In the genomic region with DNA sequence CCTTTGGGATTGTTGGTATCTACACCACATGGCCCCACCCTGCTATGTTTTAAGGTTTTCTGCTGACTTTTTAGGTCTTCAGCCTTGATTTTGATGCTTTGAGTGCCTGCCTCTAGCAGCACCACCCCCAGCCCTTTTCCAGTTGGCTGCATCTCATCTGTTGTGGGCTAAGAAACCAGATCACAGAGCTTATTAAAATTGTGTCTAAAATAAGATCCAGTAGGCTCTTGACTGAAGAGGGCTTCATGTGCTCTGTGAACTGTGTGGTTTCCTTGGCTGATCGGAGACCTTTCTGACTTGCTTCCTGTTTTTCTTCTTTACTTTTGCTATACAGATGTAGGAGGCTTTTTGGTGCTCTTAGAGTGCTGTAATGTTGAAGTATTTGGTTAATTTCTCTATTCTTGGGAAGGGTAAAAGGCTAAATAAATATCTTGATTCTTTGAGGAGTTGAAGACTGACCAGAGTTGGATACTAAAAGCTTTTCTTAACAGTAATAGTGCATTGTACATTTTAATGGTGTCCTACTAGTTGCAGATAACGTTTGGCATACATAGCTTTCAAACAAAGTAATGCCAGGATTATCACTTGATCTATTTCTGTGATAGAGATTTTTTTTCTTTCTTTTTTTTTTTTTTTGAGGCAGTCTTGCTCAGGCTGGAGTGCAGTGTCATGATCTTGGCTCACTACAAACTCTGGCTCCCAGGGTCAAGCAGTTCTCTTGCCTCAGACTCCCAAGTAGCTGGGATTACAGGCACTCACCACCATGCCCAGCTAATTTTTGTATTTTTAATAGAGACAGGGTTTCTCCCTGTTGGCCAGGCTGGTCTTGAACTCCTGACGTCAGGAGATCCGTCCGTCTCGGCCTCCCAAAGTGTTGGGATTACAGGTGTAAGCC, we compare ENCODE assay signal across 8 cellular contexts. TPM values are rescaled to one million over a fixed set of nuclear protein-coding genes. Genes with fewer than 3 reads are reported as not detected.
DNase-seq lines count a peak whose midpoint lies in the region; ATAC-seq, FAIRE-seq and TF ChIP-seq lines count a peak whose summit lies in the region.

No MANE protein-coding gene starts in this region.

- DNase-seq in AG09319 (ENCODE audit: extremely low read depth, low read depth) (peak; percentile 22), GM19239 (ENCODE audit: insufficient read length, low spot score) (peak; percentile 42), IMR-90 (peak; percentile 34), fibroblast of gingiva (ENCODE audit: low read depth) (peak; percentile 30), HPDE6-E6E7 (ENCODE audit: extremely low spot score) (no peak), H7 (no peak)
- peak; percentile 11 to 16 for DNase-seq in activated CD4-positive, alpha-beta T cell treated with anti-CD3 and anti-CD28 coated beads, Interleukin-2, amount 50 U/mL, for 4 hours
- peak; percentile 10 to 23 for DNase-seq in stimulated activated CD8-positive, alpha-beta memory T cell treated with anti-CD3 and anti-CD28 coated beads, Interleukin-4, amount 100 ng/mL, for 1 hour (ENCODE audit: low read depth in 2 of 2, low spot score in 1 of 2)

- no peak overlapping the region for H3K14ac ChIP-seq in IMR-90 (replicated peaks; ENCODE audit: low read depth, low read length)

- no peak overlapping the region for H3K4ac ChIP-seq in IMR-90 (ENCODE audit: low read depth, low read length)

- TF ChIP-seq CTCF in AG09319 (IDR thresholded peaks at IDR 0.05; ENCODE audit: low read depth, low read length) (no peak), IMR-90 (conservative IDR thresholded peaks at IDR 0.05; ENCODE audit: low read depth, low read length) (no peak)

- H3K4me1 ChIP-seq in IMR-90 (ENCODE audit: control insufficient read depth, insufficient read depth, low read length) = peaks cover 7% of the 10 kb centered on the region

- CTCF ChIA-PET in IMR-90 (lab: Yijun Ruan, JAX) = interaction anchor here (0.6 to 2.2 kb wide), 3 partner anchors 9 to 200 kb away, joined by 3 to 14 read pairs (median 5); no protein-coding TSS in a partner anchor

- TF ChIP-seq RAD21 in IMR-90 (IDR thresholded peaks at IDR 0.05; ENCODE audit: low read length) = no peak

- dilution Hi-C loops in IMR-90 (cut with HindIII; ENCODE audit: low sequenced_read_pairs, unreplicated experiment) = no loop called here

- peaks cover 4% of the 10 kb centered on the region; the same call in 1 of the 2 replicates for H3K9me1 ChIP-seq in IMR-90 (ENCODE audit: insufficient read depth, low read length)

- H3K18ac ChIP-seq in IMR-90 (ENCODE audit: low read depth, low read length) = no peak overlapping the region

- H2AK9ac ChIP-seq in IMR-90 (replicated peaks; ENCODE audit: low read depth, low read length, poor library complexity) = no peak overlapping the region

- FAIRE-seq in GM19239 (lab: Jason Lieb, UNC) = peak; percentile 97

- in situ Hi-C loops in IMR-90 (cut with MboI; ENCODE audit: low sequenced_read_pairs) = no loop called here

- H3K4me3 ChIP-seq in IMR-90 (ENCODE audit: insufficient read depth, low read depth, low read length) = no peak overlapping the region
- no peak overlapping the region for H3K4me3 ChIP-seq in H7 (ENCODE audit: insufficient read depth, low read depth, low read length)

- no peak overlapping the region for H2AFZ ChIP-seq in IMR-90 (replicated peaks; ENCODE audit: low read length, poor library complexity)

- H3K27me3 ChIP-seq in IMR-90 (ENCODE audit: control insufficient read depth, insufficient read depth, low read length) (no peaks in the 10 kb centered on the region), H7 (ENCODE audit: control insufficient read depth, insufficient read depth, low read length) (no peaks in the 10 kb centered on the region)

- peaks cover 77% of the 10 kb centered on the region for H4K20me1 ChIP-seq in IMR-90 (ENCODE audit: insufficient read depth, low read length)

- no peaks in the 10 kb centered on the region for H3K9me3 ChIP-seq in IMR-90 (ENCODE audit: control insufficient read depth, insufficient read depth, low read length)

- H2BK20ac ChIP-seq in IMR-90 (ENCODE audit: low read depth, low read length) = no peak overlapping the region

- peak overlapping the region; percentile 58 for H3K4me2 ChIP-seq in IMR-90 (ENCODE audit: low read depth, low read length)

- no peak overlapping the region for H2BK120ac ChIP-seq in IMR-90 (ENCODE audit: low read depth, low read length)

- H3K9ac ChIP-seq in IMR-90 (ENCODE audit: low read depth, low read length) = no peak overlapping the region

- H2BK5ac ChIP-seq in IMR-90 (ENCODE audit: low read depth, low read length, poor library complexity, severe bottlenecking) = no peak overlapping the region

- no peak for ATAC-seq in IMR-90 (ENCODE audit: low read depth)

- H3K36me3 ChIP-seq in IMR-90 (ENCODE audit: control insufficient read depth, insufficient read depth, low read length) = peaks cover 4% of the 10 kb centered on the region
- H3K36me3 ChIP-seq in H7 (replicated peaks; ENCODE audit: control insufficient read depth, insufficient read depth, low read length) = no peaks in the 10 kb centered on the region; the same call in none of the 2 replicates

- WGBS in IMR-90 (ENCODE audit: extremely low coverage in 2 of 2, insufficient read length in 1 of 2), 2 experiments = 100% methylated on average over 4 of the region's 6 CpGs; no CpG with 5 or more reads in 1 of the 2 experiments

- H4K5ac ChIP-seq in IMR-90 (ENCODE audit: low read depth, low read length) = no peak overlapping the region

- peaks cover 7 to 38% of the 10 kb centered on the region in 2 experiments; a peak in 3 of 4 replicates for H3K79me1 ChIP-seq in IMR-90 (ENCODE audit: low read depth in 1 of 2, low read length in 2 of 2)

- no peak overlapping the region for H2AK5ac ChIP-seq in IMR-90 (ENCODE audit: low read depth, low read length)

- no peak for TF ChIP-seq POLR2A in IMR-90 (IDR thresholded peaks at IDR 0.05; ENCODE audit: low read depth, low read length)

- H3K56ac ChIP-seq in IMR-90 (ENCODE audit: extremely low read depth, insufficient read depth, low read length) = no peak overlapping the region

- H4K8ac ChIP-seq in IMR-90 (ENCODE audit: low read depth in 2 of 2, low read length in 2 of 2) = no peak overlapping the region

- intact Hi-C loops in IMR-90 (cut with micrococcal nuclease) = no loop called here

- POLR2A ChIA-PET in IMR-90 (lab: Charles Lee; ENCODE audit: unreplicated experiment) = no interaction called here

- no peak overlapping the region for H3K23ac ChIP-seq in IMR-90 (ENCODE audit: low read depth, low read length)

- H3K27ac ChIP-seq in IMR-90 (ENCODE audit: insufficient read depth, low read length) = no peak overlapping the region; the same call in 1 of the 2 replicates

- H4K91ac ChIP-seq in IMR-90 (ENCODE audit: insufficient read depth, low read depth, low read length) = no peak overlapping the region

- H2BK15ac ChIP-seq in IMR-90 (ENCODE audit: low read depth, low read length) = no peak overlapping the region

- BruUV-seq in IMR-90 (replicated peaks; lab: Mats Ljungman, UMichigan) = no TSS peak

TF ChIP-seq in IMR-90, 13 proteins besides CTCF, POLR2A, EP300 and RAD21:
- TF ChIP-seq NFE2L2 (IDR thresholded peaks at IDR 0.05; ENCODE audit: low read depth, low read length) (no peak), ELK1 (IDR thresholded peaks at IDR 0.05; ENCODE audit: borderline replicate concordance, low read depth, low read length) (no peak), BHLHE40 (IDR thresholded peaks at IDR 0.05; ENCODE audit: low read depth, low read length) (no peak), MAZ (IDR thresholded peaks at IDR 0.05; ENCODE audit: borderline replicate concordance, low read depth, low read length) (no peak), CHD1 (IDR thresholded peaks at IDR 0.05; ENCODE audit: low read depth, low read length) (no peak), RFX5 (IDR thresholded peaks at IDR 0.05; ENCODE audit: low read depth, low read length) (no peak), MXI1 (IDR thresholded peaks at IDR 0.05; ENCODE audit: borderline replicate concordance, low read depth, low read length) (no peak), CEBPB (IDR thresholded peaks at IDR 0.05; ENCODE audit: low read depth, low read length) (no peak), MAFK (IDR thresholded peaks at IDR 0.05; ENCODE audit: low read depth, low read length) (no peak), FOS (IDR thresholded peaks at IDR 0.05; ENCODE audit: low read depth, low read length) (no peak), RCOR1 (IDR thresholded peaks at IDR 0.05; ENCODE audit: insufficient replicate concordance, low read length) (no peak), SMC3 (IDR thresholded peaks at IDR 0.05; ENCODE audit: low read depth, low read length) (no peak)
- TF ChIP-seq, protein P1, sequence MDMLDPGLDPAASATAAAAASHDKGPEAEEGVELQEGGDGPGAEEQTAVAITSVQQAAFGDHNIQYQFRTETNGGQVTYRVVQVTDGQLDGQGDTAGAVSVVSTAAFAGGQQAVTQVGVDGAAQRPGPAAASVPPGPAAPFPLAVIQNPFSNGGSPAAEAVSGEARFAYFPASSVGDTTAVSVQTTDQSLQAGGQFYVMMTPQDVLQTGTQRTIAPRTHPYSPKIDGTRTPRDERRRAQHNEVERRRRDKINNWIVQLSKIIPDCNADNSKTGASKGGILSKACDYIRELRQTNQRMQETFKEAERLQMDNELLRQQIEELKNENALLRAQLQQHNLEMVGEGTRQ (IDR thresholded peaks at IDR 0.05; ENCODE audit: low read depth, low read length) = no peak

RNA-seq across cellular contexts. Expression of gene UBE2D2, which starts 4.5 kb away (rescaled TPM):
- total RNA-seq in IMR-90 (2012; rRNA removed) = 35.7 and 56.7 TPM in 2 replicates
- 26.9 and 34.4 TPM in 2 replicates for polyA plus RNA-seq in IMR-90 (2012; rRNA removed)
- 17.1 and 36.9 TPM in 2 replicates for polyA plus RNA-seq in IMR-90 (2012; cell fraction: cytosol; rRNA removed)
- 16.3 and 16.8 TPM in 2 replicates for polyA plus RNA-seq in IMR-90 (2012; cell fraction: nucleus; rRNA removed; ENCODE audit: low replicate concordance)
- total RNA-seq in H7 (2014; rRNA removed; shearing (Covaris generic)) = 150 and 167 TPM in 2 replicates

Comparison
In these comparisons a context has a peak if more than half of its experiments do, and no peak if none do; other contexts are left out.
1. DNase-seq: peak in AG09319 (single experiment), GM19239 (single experiment), IMR-90 (single experiment), activated CD4-positive, alpha-beta T cell treated with anti-CD3 and anti-CD28 coated beads, Interleukin-2, amount 50 U/mL, for 4 hours (2 of 2), fibroblast of gingiva (single experiment) and stimulated activated CD8-positive, alpha-beta memory T cell treated with anti-CD3 and anti-CD28 coated beads, Interleukin-4, amount 100 ng/mL, for 1 hour (2 of 2); none in HPDE6-E6E7 (single experiment) and H7 (single experiment).